7 cellular contexts compared by ENCODE assay signal in the genomic region with DNA sequence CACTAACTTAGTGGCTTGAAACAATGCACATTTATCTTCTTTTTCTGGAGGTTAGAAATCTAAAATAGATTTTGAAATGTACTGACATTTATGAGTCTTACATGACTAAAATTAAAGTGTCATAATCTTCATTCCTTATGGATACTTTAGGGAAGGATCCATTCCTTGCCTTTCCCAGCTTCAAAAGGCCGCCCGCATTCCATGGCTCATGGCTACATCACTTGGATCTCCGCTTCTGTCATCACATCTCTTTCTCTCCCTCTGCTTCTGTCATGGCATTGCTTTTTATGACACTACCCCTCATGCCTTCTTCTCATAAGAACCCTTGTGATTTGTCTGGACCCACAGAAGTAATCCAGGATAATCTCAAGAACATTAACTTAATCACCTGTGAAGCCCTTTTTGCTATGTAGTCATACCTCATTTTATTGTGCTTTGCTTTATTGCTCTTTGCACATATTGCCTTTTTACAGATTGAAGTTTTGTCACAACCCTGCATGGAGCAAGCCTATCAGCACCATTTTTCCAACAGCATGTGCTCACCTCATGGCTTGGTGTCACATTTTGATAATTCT.
"Had no signal": no experiment of that assay in that cellular context is flagged by ENCODE, and none has a peak within 500 bp of the region (broad histone marks: within the 10 kb centered on the region; RNA-seq: fewer than 3 reads in every experiment).

No MANE protein-coding gene starts in this region.

- H3K36me3 ChIP-seq: HAP-1 had no signal

- DNase-seq: H7, HFFc6, IMR-90 had no signal

- H3K4me1 ChIP-seq: HAP-1 had no signal

- H3K4me3 Mint-ChIP-seq: GM23338, HFFc6 had no signal

- H2AFZ ChIP-seq: GM23338 had no signal

- H3K9me3 ChIP-seq: HAP-1 had no signal

- H3K27ac Mint-ChIP-seq: GM23338, HFFc6 had no signal

- FAIRE-seq: HTR-8/SVneo, K562 had no signal

- H3K4me3 ChIP-seq: GM23338, HAP-1, K562 had no signal

- H3K4me2 ChIP-seq: GM23338 had no signal
